Comparison of ENCODE assay signal across 1 cellular context in the genomic region with DNA sequence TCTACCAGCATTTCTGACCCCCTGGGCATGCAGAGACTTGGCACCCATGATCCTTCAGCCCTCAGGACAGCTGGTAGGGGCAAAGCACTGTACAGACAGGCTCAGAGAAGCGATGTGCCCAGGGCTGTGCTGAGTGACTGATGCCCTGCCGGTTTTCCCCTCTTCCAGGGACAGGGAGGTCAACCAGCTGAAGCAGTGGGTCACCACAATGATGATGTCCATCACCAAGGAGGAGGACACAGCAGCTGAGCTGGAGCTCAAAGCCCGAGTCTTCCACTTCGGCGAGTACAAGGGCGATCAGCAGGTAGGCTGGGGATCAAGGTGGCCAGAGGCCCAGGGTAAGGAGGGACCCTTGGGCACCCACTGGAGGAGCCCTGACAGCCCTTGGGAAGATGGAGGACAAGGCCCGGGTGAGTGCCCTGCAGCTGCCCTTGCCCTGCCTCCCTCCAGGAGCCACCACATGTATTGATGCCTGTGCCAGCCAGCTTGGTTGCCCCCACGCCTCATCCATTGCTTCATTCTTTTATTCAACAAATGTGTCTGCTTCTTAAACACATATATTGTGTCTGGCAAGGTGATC.
TF ChIP-seq lines count a peak whose summit lies in the region.

No MANE protein-coding gene starts in this region.

TF ChIP-seq in IMR-90, 13 proteins besides CTCF, POLR2A, EP300 and RAD21:
- TF ChIP-seq BHLHE40 (IDR thresholded peaks at IDR 0.05; ENCODE audit: low read depth, low read length), result no peak
- TF ChIP-seq, protein P1, sequence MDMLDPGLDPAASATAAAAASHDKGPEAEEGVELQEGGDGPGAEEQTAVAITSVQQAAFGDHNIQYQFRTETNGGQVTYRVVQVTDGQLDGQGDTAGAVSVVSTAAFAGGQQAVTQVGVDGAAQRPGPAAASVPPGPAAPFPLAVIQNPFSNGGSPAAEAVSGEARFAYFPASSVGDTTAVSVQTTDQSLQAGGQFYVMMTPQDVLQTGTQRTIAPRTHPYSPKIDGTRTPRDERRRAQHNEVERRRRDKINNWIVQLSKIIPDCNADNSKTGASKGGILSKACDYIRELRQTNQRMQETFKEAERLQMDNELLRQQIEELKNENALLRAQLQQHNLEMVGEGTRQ (IDR thresholded peaks at IDR 0.05; ENCODE audit: low read depth, low read length), result no peak
- TF ChIP-seq CEBPB (IDR thresholded peaks at IDR 0.05; ENCODE audit: low read depth, low read length), result no peak
- no peak for TF ChIP-seq MAZ (IDR thresholded peaks at IDR 0.05; ENCODE audit: borderline replicate concordance, low read depth, low read length)
- TF ChIP-seq SMC3 (IDR thresholded peaks at IDR 0.05; ENCODE audit: low read depth, low read length), result no peak
- no peak for TF ChIP-seq MAFK (IDR thresholded peaks at IDR 0.05; ENCODE audit: low read depth, low read length)
- TF ChIP-seq, protein P2, sequence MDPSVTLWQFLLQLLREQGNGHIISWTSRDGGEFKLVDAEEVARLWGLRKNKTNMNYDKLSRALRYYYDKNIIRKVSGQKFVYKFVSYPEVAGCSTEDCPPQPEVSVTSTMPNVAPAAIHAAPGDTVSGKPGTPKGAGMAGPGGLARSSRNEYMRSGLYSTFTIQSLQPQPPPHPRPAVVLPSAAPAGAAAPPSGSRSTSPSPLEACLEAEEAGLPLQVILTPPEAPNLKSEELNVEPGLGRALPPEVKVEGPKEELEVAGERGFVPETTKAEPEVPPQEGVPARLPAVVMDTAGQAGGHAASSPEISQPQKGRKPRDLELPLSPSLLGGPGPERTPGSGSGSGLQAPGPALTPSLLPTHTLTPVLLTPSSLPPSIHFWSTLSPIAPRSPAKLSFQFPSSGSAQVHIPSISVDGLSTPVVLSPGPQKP (IDR thresholded peaks at IDR 0.05; ENCODE audit: borderline replicate concordance, low read depth, low read length), result no peak
